In genomic region chr19:42042455-42043170, GRCh38 we compare ENCODE assay signal across 19 cellular contexts. TPM values are rescaled to one million over a fixed set of nuclear protein-coding genes. Genes with fewer than 3 reads are reported as not detected.
DNase-seq lines count a peak whose midpoint lies in the region; ATAC-seq and TF ChIP-seq lines count a peak whose summit lies in the region.
"Had no signal": no experiment of that assay in that cellular context is flagged by ENCODE, and none has a peak within 500 bp of the region (broad histone marks: within the 10 kb centered on the region; RNA-seq: fewer than 3 reads in every experiment).

No MANE protein-coding gene starts in this region.

- H3K27me3 Mint-ChIP-seq in endothelial cell (ENCODE audit: unreplicated experiment) = peaks cover 5% of the 10 kb centered on the region
- H3K27me3 Mint-ChIP-seq in stimulated activated naive B cell treated with anti-CD40 and anti-IgM and Interleukin-4, amounts not matched to agents 10 μg/mL and 1 μg/mL and 100 μg/mL, for 72 hours = no peaks in the 10 kb centered on the region
- H3K27me3 Mint-ChIP-seq in activated naive CD4-positive, alpha-beta T cell treated with anti-CD3 and anti-CD28 coated beads, Interleukin-2, amount 10 ng/mL, durations not matched to agents 7 days and 5 days = peaks cover 20% of the 10 kb centered on the region

- no peaks in the 10 kb centered on the region for H3K9me3 ChIP-seq in right atrium auricular region
- no peaks in the 10 kb centered on the region for H3K9me3 ChIP-seq in upper lobe of right lung
- H3K9me3 ChIP-seq in vagina = no peaks in the 10 kb centered on the region
- H3K9me3 ChIP-seq: SJCRH30 had no signal

- no peaks in the 10 kb centered on the region for H3K9me3 Mint-ChIP-seq in endothelial cell (ENCODE audit: unreplicated experiment)
- no peaks in the 10 kb centered on the region for H3K9me3 Mint-ChIP-seq in stimulated activated naive B cell treated with anti-CD40 and anti-IgM and Interleukin-4, amounts not matched to agents 10 μg/mL and 1 μg/mL and 100 μg/mL, for 72 hours
- no peaks in the 10 kb centered on the region for H3K9me3 Mint-ChIP-seq in activated naive CD4-positive, alpha-beta T cell treated with anti-CD3 and anti-CD28 coated beads, Interleukin-2, amount 10 ng/mL, durations not matched to agents 7 days and 5 days

- H3K36me3 ChIP-seq in right atrium auricular region (no peaks in the 10 kb centered on the region), upper lobe of right lung (no peaks in the 10 kb centered on the region), vagina (no peaks in the 10 kb centered on the region)
- H3K36me3 ChIP-seq: SJCRH30 had no signal

- no peaks in the 10 kb centered on the region for H3K27me3 ChIP-seq in right atrium auricular region
- no peaks in the 10 kb centered on the region for H3K27me3 ChIP-seq in upper lobe of right lung
- H3K27me3 ChIP-seq in vagina = no peaks in the 10 kb centered on the region
- H3K27me3 ChIP-seq: SJCRH30 had no signal

- peak; percentile 11 for ATAC-seq in upper lobe of right lung
- ATAC-seq in stimulated activated naive B cell treated with anti-CD40 and anti-IgM and Interleukin-4, amounts not matched to agents 10 μg/mL and 1 μg/mL and 100 μg/mL, for 72 hours (replicated peaks) = no peak
- ATAC-seq: HCT116 had no signal

- peak overlapping the region; percentile 36 for H3K27ac Mint-ChIP-seq in endothelial cell (ENCODE audit: unreplicated experiment)
- no peak overlapping the region for H3K27ac Mint-ChIP-seq in stimulated activated naive B cell treated with anti-CD40 and anti-IgM and Interleukin-4, amounts not matched to agents 10 μg/mL and 1 μg/mL and 100 μg/mL, for 72 hours
- no peak overlapping the region for H3K27ac Mint-ChIP-seq in activated naive CD4-positive, alpha-beta T cell treated with anti-CD3 and anti-CD28 coated beads, Interleukin-2, amount 10 ng/mL, durations not matched to agents 7 days and 5 days

- no peak overlapping the region for H3K4me3 ChIP-seq in right atrium auricular region
- no peak overlapping the region for H3K4me3 ChIP-seq in upper lobe of right lung
- H3K4me3 ChIP-seq in vagina = no peak overlapping the region
- H3K4me3 ChIP-seq: SJCRH30 had no signal

- CTCF ChIA-PET in activated naive CD4-positive, alpha-beta T cell treated with anti-CD3 and anti-CD28 coated beads, Interleukin-2, amount 10 ng/mL, durations not matched to agents 7 days and 5 days (lab: Charles Lee) = interaction anchor here (0.6 to 1.5 kb wide), 4 partner anchors 8 to 49 kb away, joined by 3 to 4 read pairs (median 3); no protein-coding TSS in a partner anchor

- intact Hi-C loops in cardiac septum (cut with DNase I) = no loop called here
- intact Hi-C loops in upper lobe of right lung (cut with DNase I) = no loop called here
- intact Hi-C loops in vagina (cut with DNase I) = no loop called here

- TF ChIP-seq POLR2A in vagina (IDR thresholded peaks at IDR 0.05) = no peak

- H3K4me1 Mint-ChIP-seq in endothelial cell (ENCODE audit: unreplicated experiment) = no peaks in the 10 kb centered on the region
- no peaks in the 10 kb centered on the region for H3K4me1 Mint-ChIP-seq in stimulated activated naive B cell treated with anti-CD40 and anti-IgM and Interleukin-4, amounts not matched to agents 10 μg/mL and 1 μg/mL and 100 μg/mL, for 72 hours
- H3K4me1 Mint-ChIP-seq in activated naive CD4-positive, alpha-beta T cell treated with anti-CD3 and anti-CD28 coated beads, Interleukin-2, amount 10 ng/mL, durations not matched to agents 7 days and 5 days = no peaks in the 10 kb centered on the region

- peak overlapping the region; percentile 82 to 94 for H3K27ac ChIP-seq in right atrium auricular region
- no peak overlapping the region for H3K27ac ChIP-seq in upper lobe of right lung
- H3K27ac ChIP-seq in vagina = no peak overlapping the region
- H3K27ac ChIP-seq: C4-2B, RWPE1, SJCRH30 had no signal

- DNase-seq in right atrium auricular region (ENCODE audit: low spot score) = no peak
- no peak for DNase-seq in cardiac septum (ENCODE audit: low spot score)
- DNase-seq in NCI-H82 treated with DMSO at 0.1 percent for 48 hours (lab: John Stamatoyannopoulos, UW; ENCODE audit: unreplicated experiment) = peak; percentile 64
- DNase-seq in endothelial cell (ENCODE audit: low spot score) = no peak
- no peak for DNase-seq in upper lobe of right lung
- no peak for DNase-seq in vagina (ENCODE audit: extremely low spot score in 2 of 2)
- no peak for DNase-seq in stimulated activated naive B cell treated with anti-CD40 and anti-IgM and Interleukin-4, amounts not matched to agents 10 μg/mL and 1 μg/mL and 100 μg/mL, for 72 hours
- DNase-seq in activated naive CD4-positive, alpha-beta T cell treated with anti-CD3 and anti-CD28 coated beads, Interleukin-2, amount 10 ng/mL, durations not matched to agents 7 days and 5 days = no peak
- DNase-seq: 8988T, COR-L47, DMS79, NCI-H146, NCI-H510A treated with DMSO at 0.1 percent for 48 hours had no signal

- H3K4me3 Mint-ChIP-seq in endothelial cell (ENCODE audit: unreplicated experiment) = no peak overlapping the region
- no peak overlapping the region for H3K4me3 Mint-ChIP-seq in stimulated activated naive B cell treated with anti-CD40 and anti-IgM and Interleukin-4, amounts not matched to agents 10 μg/mL and 1 μg/mL and 100 μg/mL, for 72 hours
- H3K4me3 Mint-ChIP-seq in activated naive CD4-positive, alpha-beta T cell treated with anti-CD3 and anti-CD28 coated beads, Interleukin-2, amount 10 ng/mL, durations not matched to agents 7 days and 5 days = no peak overlapping the region
- H3K4me3 Mint-ChIP-seq: IgD-negative memory B cell had no signal

- no peak for TF ChIP-seq CTCF in right atrium auricular region (IDR thresholded peaks at IDR 0.05)
- no peak for TF ChIP-seq CTCF in endothelial cell (IDR thresholded peaks at IDR 0.05; ENCODE audit: unreplicated experiment)
- no peak for TF ChIP-seq CTCF in upper lobe of right lung (IDR thresholded peaks at IDR 0.05)
- no peak for TF ChIP-seq CTCF in vagina (IDR thresholded peaks at IDR 0.05)

- H3K4me1 ChIP-seq in right atrium auricular region (peaks cover 0 to 9% of the 10 kb centered on the region in 2 donors), upper lobe of right lung (no peaks in the 10 kb centered on the region), vagina (no peaks in the 10 kb centered on the region)

- H3K36me3 Mint-ChIP-seq in endothelial cell (ENCODE audit: low read depth, unreplicated experiment) = peaks cover 5% of the 10 kb centered on the region
- H3K36me3 Mint-ChIP-seq in stimulated activated naive B cell treated with anti-CD40 and anti-IgM and Interleukin-4, amounts not matched to agents 10 μg/mL and 1 μg/mL and 100 μg/mL, for 72 hours = no peaks in the 10 kb centered on the region
- H3K36me3 Mint-ChIP-seq in activated naive CD4-positive, alpha-beta T cell treated with anti-CD3 and anti-CD28 coated beads, Interleukin-2, amount 10 ng/mL, durations not matched to agents 7 days and 5 days = no peaks in the 10 kb centered on the region
- H3K36me3 Mint-ChIP-seq: IgD-negative memory B cell had no signal

RNA-seq across cellular contexts. Expression of gene GRIK5, which starts 27.4 kb away (rescaled TPM):
- 10 to 100 TPM in 1 of 2 donors, 1 to 10 TPM in 1; 8.1 to 17.1 TPM for total RNA-seq in right atrium auricular region
- 4.6 TPM for total RNA-seq in cardiac septum
- total RNA-seq in endothelial cell (ENCODE audit: unreplicated experiment) = 18.4 TPM
- total RNA-seq in upper lobe of right lung = 0.29 TPM
- 2.5 TPM for total RNA-seq in vagina
- total RNA-seq: HT1080 had no signal

RNA-seq across cellular contexts. Expression of gene ZNF574, which starts 33.4 kb away (rescaled TPM):
- 10 to 100 TPM in 1 of 2 donors, 1 to 10 TPM in 1; 8.1 to 13.6 TPM for total RNA-seq in right atrium auricular region
- 8.3 TPM for total RNA-seq in cardiac septum
- total RNA-seq in endothelial cell (ENCODE audit: unreplicated experiment) = 19.7 TPM
- 13.6 TPM for total RNA-seq in upper lobe of right lung
- total RNA-seq in vagina = 26.5 TPM

RNA-seq across cellular contexts. Expression of gene ATP1A3, which starts 48.6 kb away (rescaled TPM):
- total RNA-seq in right atrium auricular region = 100 to 1,000 TPM in 1 of 2 donors, 10 to 100 TPM in 1; 81.4 to 223 TPM
- 242 TPM for total RNA-seq in cardiac septum
- not detected for total RNA-seq in endothelial cell (ENCODE audit: unreplicated experiment)
- total RNA-seq in upper lobe of right lung = not detected
- total RNA-seq in vagina = 4.7 TPM

Comparison
In these comparisons a context has a peak if more than half of its experiments do, and no peak if none do; other contexts are left out.
1. H3K27ac ChIP-seq: peak in right atrium auricular region (2 of 2); none in upper lobe of right lung (single experiment) and vagina (single experiment).
2. RNA of gene ATP1A3, which starts 48.6 kb away (total RNA-seq): 242 TPM in cardiac septum (single experiment) and 81.4 to 223 TPM in right atrium auricular region; 4.7 TPM in vagina (single experiment), not detected in upper lobe of right lung (single experiment) and not detected in endothelial cell (single experiment); every median in the first group is over 10 times any median in the second.